ENCODE assay signal across 8 cellular contexts in the genomic region with DNA sequence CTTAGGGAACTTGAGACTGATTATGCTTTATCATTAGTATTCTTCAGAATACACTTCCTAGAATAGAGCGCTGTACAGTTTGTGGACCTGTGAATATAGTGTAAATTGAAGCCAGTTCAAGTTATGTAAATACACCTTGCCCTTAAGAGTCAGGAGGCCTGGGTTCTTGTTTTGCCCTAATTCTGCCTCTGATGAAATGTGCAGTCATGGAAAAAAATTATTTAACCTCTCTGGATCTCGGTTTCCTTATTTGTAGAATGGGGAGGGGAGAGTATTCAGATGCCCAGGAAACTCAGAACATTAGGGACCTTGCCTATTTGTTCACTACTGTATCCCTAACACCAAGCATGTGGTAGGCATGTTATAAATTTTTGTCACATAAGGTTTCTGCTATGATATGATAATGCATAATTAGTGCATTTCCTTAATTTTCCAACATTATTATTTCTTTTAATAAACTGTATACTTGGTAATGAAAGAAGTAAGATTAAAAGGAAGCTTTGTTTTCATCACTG. TPM values are rescaled to one million over a fixed set of nuclear protein-coding genes. Genes with fewer than 3 reads are reported as not detected.
DNase-seq lines count a peak whose midpoint lies in the region; FAIRE-seq and TF ChIP-seq lines count a peak whose summit lies in the region.

No MANE protein-coding gene starts in this region.

- no peaks in the 10 kb centered on the region for H4K20me1 ChIP-seq in osteoblast (ENCODE audit: insufficient read depth, low read length)

- H2AFZ ChIP-seq in osteoblast (ENCODE audit: low read length): no peak overlapping the region

- no peak overlapping the region for H3K27ac ChIP-seq in coronary artery
- no peak overlapping the region for H3K27ac ChIP-seq in osteoblast (ENCODE audit: low read depth, low read length)
- H3K27ac ChIP-seq in colonic mucosa: no peak overlapping the region

- no peak for FAIRE-seq in GM12892 (lab: Jason Lieb, UNC)

- H3K36me3 ChIP-seq in osteoblast (ENCODE audit: insufficient read depth, low read length) (no peaks in the 10 kb centered on the region), colonic mucosa (no peaks in the 10 kb centered on the region)

- TF ChIP-seq POLR2A in GM12892 (IDR thresholded peaks at IDR 0.05; ENCODE audit: low read depth, low read length): no peak

- H3K79me2 ChIP-seq in osteoblast (ENCODE audit: insufficient read depth, low read length): no peaks in the 10 kb centered on the region

- H3K4me3 ChIP-seq in GM08714 (ENCODE audit: low read length) (peak overlapping the region; percentile 98; the same call in 1 of the 2 replicates), coronary artery (peak overlapping the region; percentile 96), osteoblast (ENCODE audit: insufficient read depth, low read length) (no peak overlapping the region), colonic mucosa (no peak overlapping the region)

- H3K4me1 ChIP-seq in osteoblast (ENCODE audit: insufficient read depth, low read length): peaks cover 16% of the 10 kb centered on the region
- no peaks in the 10 kb centered on the region for H3K4me1 ChIP-seq in colonic mucosa

- H3K4me2 ChIP-seq in osteoblast (ENCODE audit: insufficient read depth, low read length): peak overlapping the region; percentile 80

- no peaks in the 10 kb centered on the region for H3K9me3 ChIP-seq in osteoblast (ENCODE audit: low read depth, low read length)
- no peaks in the 10 kb centered on the region for H3K9me3 ChIP-seq in colonic mucosa

- H3K9ac ChIP-seq in colonic mucosa (ENCODE audit: low read depth in 2 of 2, low read length in 2 of 2): peak overlapping the region in 1 of 2 donors; percentile 63

- intact Hi-C loops in colonic mucosa (cut with DNase I): no loop called here

- TF ChIP-seq CTCF in coronary artery (IDR thresholded peaks at IDR 0.05) (no peak), osteoblast (IDR thresholded peaks at IDR 0.05; ENCODE audit: extremely low read depth, low read depth, low read length) (no peak), colonic mucosa (IDR thresholded peaks at IDR 0.05) (no peak)

- DNase-seq in NAMALWA (ENCODE audit: low spot score) (peak; percentile 27), coronary artery (ENCODE audit: low spot score) (no peak), osteoblast (ENCODE audit: insufficient read length, low spot score, missing footprints) (no peak), NCI-H1105 treated with DMSO at 0.1 percent for 48 hours (lab: John Stamatoyannopoulos, UW) (no peak), colonic mucosa (no peak), NCI-H82 treated with DMSO at 0.1 percent for 48 hours (lab: John Stamatoyannopoulos, UW; ENCODE audit: unreplicated experiment) (no peak), GM12892 (ENCODE audit: insufficient read length) (no peak)

- no peaks in the 10 kb centered on the region for H3K27me3 ChIP-seq in osteoblast (ENCODE audit: insufficient read depth, low read length)
- no peaks in the 10 kb centered on the region for H3K27me3 ChIP-seq in colonic mucosa

RNA-seq across cellular contexts. Expression of a gene that starts 1.3 kb away (rescaled TPM):
- total RNA-seq in osteoblast: 5.0 and 8.7 TPM in 2 replicates
- 10 to 100 TPM; 12.6 to 15.2 TPM for total RNA-seq in colonic mucosa
- 9.5 TPM for polyA plus RNA-seq in GM12892 (2012; ENCODE audit: missing spikeins)

Comparison
In these comparisons a context has a peak if more than half of its experiments do, and no peak if none do; other contexts are left out.
1. H3K4me3 ChIP-seq: peak in GM08714 (single experiment) and coronary artery (single experiment); none in osteoblast (single experiment) and colonic mucosa (single experiment).